Comparison of ENCODE assay signal across 8 cellular contexts in the genomic region with DNA sequence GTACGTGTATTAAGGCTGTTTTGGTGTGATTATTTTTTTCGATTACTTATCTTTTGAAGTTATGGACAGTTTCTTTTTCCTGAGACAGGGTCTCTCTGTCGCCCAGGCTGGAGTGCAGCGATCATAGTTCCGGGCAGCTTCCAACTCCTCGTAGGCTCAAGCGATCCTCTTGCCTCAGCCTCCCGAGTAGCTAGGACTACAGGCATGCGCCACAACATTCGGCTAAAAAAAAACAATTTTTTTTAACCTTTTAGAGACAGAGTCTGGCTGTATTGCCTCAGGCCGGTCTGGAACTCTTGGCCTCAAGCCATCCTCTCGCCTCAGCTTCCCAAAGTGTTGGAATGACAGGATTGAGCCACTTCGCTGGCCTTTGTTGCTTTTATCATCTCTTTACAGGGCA. TPM values are rescaled to one million over a fixed set of nuclear protein-coding genes. Genes with fewer than 3 reads are reported as not detected.
DNase-seq lines count a peak whose midpoint lies in the region; FAIRE-seq and TF ChIP-seq lines count a peak whose summit lies in the region.

No MANE protein-coding gene starts in this region.

- peaks cover 21% of the 10 kb centered on the region for H3K4me1 ChIP-seq in DOHH2 (ENCODE audit: control insufficient read depth, low read length)
- peaks cover 34% of the 10 kb centered on the region for H3K4me1 ChIP-seq in KMS-11 (ENCODE audit: low read depth, poor library complexity, severe bottlenecking)
- peaks cover 11% of the 10 kb centered on the region for H3K4me1 ChIP-seq in adipocyte (ENCODE audit: control insufficient read depth, insufficient read depth, low read length)
- peaks cover 9% of the 10 kb centered on the region for H3K4me1 ChIP-seq in keratinocyte (ENCODE audit: control insufficient read depth, extremely low read depth, insufficient read depth, low read length)
- H3K4me1 ChIP-seq in testis = peaks cover 10% of the 10 kb centered on the region

- H4K20me1 ChIP-seq in DOHH2 (ENCODE audit: control insufficient read depth, insufficient read depth, low read depth, low read length) (no peaks in the 10 kb centered on the region), KMS-11 (ENCODE audit: insufficient read depth) (no peaks in the 10 kb centered on the region), keratinocyte (ENCODE audit: control insufficient read depth, extremely low read depth, insufficient read depth, low read length) (no peaks in the 10 kb centered on the region)

- H3K9ac ChIP-seq in KMS-11 (peak overlapping the region; percentile 88), adipocyte (ENCODE audit: low read length) (peak overlapping the region; percentile 91), keratinocyte (ENCODE audit: control insufficient read depth, extremely low read depth, insufficient read depth, low read length) (peak overlapping the region; percentile 96)

- FAIRE-seq in keratinocyte (lab: Jason Lieb, UNC) = no peak

- H3K27ac ChIP-seq in DOHH2 (ENCODE audit: low read depth, low read length) = no peak overlapping the region
- H3K27ac ChIP-seq in KMS-11 = peak overlapping the region; percentile 78
- H3K27ac ChIP-seq in keratinocyte (ENCODE audit: control insufficient read depth, insufficient read depth, low read length) = peak overlapping the region; percentile 96
- peak overlapping the region; percentile 94 to 95 for H3K27ac ChIP-seq in testis

- TF ChIP-seq CTCF in DOHH2 (IDR thresholded peaks at IDR 0.05; ENCODE audit: low read depth, low read length, poor library complexity, severe bottlenecking) (no peak), KMS-11 (conservative IDR thresholded peaks at IDR 0.05; ENCODE audit: low read depth, low read length) (no peak), keratinocyte (optimal IDR thresholded peaks at IDR 0.05 in 1 of 3, IDR thresholded peaks at IDR 0.05 in 1 of 3, conservative IDR thresholded peaks at IDR 0.05 in 1 of 3; ENCODE audit: extremely low read depth in 1 of 3, insufficient read depth in 2 of 3, low read length in 3 of 3) (no peak), testis (IDR thresholded peaks at IDR 0.05) (no peak)

- intact Hi-C loops in testis (cut with DNase I; ENCODE audit: low total_unique reads) = no loop called here

- peaks cover 42% of the 10 kb centered on the region for H3K36me3 ChIP-seq in DOHH2 (ENCODE audit: control insufficient read depth, low read length)
- H3K36me3 ChIP-seq in KMS-11 (ENCODE audit: insufficient read depth) = no peaks in the 10 kb centered on the region
- peaks cover 11% of the 10 kb centered on the region for H3K36me3 ChIP-seq in adipocyte (ENCODE audit: control insufficient read depth, insufficient read depth, low read length, severe bottlenecking)
- no peaks in the 10 kb centered on the region for H3K36me3 ChIP-seq in keratinocyte (ENCODE audit: control insufficient read depth in 2 of 2, extremely low read depth in 1 of 2, insufficient read depth in 2 of 2, low read length in 2 of 2)
- no peaks in the 10 kb centered on the region for H3K36me3 ChIP-seq in testis (ENCODE audit: low read depth, missing control alignments)

- peak overlapping the region; percentile 91 for H3K4me2 ChIP-seq in DOHH2 (ENCODE audit: low read length)
- H3K4me2 ChIP-seq in KMS-11 = peak overlapping the region; percentile 98
- peak overlapping the region; percentile 97 for H3K4me2 ChIP-seq in keratinocyte (ENCODE audit: control insufficient read depth, extremely low read depth, insufficient read depth, low read depth, low read length)

- H3K9me3 ChIP-seq in DOHH2 (ENCODE audit: control insufficient read depth, insufficient read depth, low read length) = no peaks in the 10 kb centered on the region
- no peaks in the 10 kb centered on the region for H3K9me3 ChIP-seq in adipocyte (ENCODE audit: control insufficient read depth, low read length)
- no peaks in the 10 kb centered on the region for H3K9me3 ChIP-seq in keratinocyte (ENCODE audit: control insufficient read depth, low read depth, low read length)
- H3K9me3 ChIP-seq in testis = no peaks in the 10 kb centered on the region

- no peaks in the 10 kb centered on the region for H3K27me3 ChIP-seq in DOHH2 (ENCODE audit: control insufficient read depth, low read length)
- no peaks in the 10 kb centered on the region for H3K27me3 ChIP-seq in KMS-11 (ENCODE audit: insufficient read depth, low read depth)
- no peaks in the 10 kb centered on the region for H3K27me3 ChIP-seq in adipocyte (replicated peaks; ENCODE audit: control insufficient read depth, insufficient read depth, low read length)
- H3K27me3 ChIP-seq in keratinocyte (ENCODE audit: control insufficient read depth, extremely low read depth, insufficient read depth, low read length) = no peaks in the 10 kb centered on the region
- H3K27me3 ChIP-seq in testis = no peaks in the 10 kb centered on the region

- H3K4me3 ChIP-seq in DOHH2 (ENCODE audit: low read length) (peak overlapping the region; percentile 83), KMS-11 (IDR thresholded peaks at IDR 0.05; ENCODE audit: insufficient read depth, low read depth, low read length) (peak overlapping the region; percentile 84), adipocyte (ENCODE audit: low read length) (peak overlapping the region; percentile 95), keratinocyte (ENCODE audit: control insufficient read depth in 2 of 3, extremely low read depth in 1 of 3, insufficient read depth in 2 of 3, low read depth in 1 of 3, low read length in 3 of 3) (peak overlapping the region; percentile 70 to 99 (median 94)), testis (peak overlapping the region; percentile 76 to 84)

- H2AFZ ChIP-seq in KMS-11 (ENCODE audit: low read depth) = peak overlapping the region; percentile 87; the same call in 1 of the 2 replicates
- H2AFZ ChIP-seq in keratinocyte (ENCODE audit: control insufficient read depth, low read length) = peak overlapping the region; percentile 98

- no peaks in the 10 kb centered on the region for H3K9me1 ChIP-seq in keratinocyte (ENCODE audit: control insufficient read depth, extremely low read depth, insufficient read depth, low read length)

- dilution Hi-C loops in keratinocyte (cut with MboI; ENCODE audit: extremely low pct_ligation_motif_present, low sequenced_read_pairs) = no loop called here

- TF ChIP-seq POLR2A in testis (IDR thresholded peaks at IDR 0.05) = no peak

- DNase-seq in adipocyte (ENCODE audit: low read depth) = peak; percentile 74
- DNase-seq in keratinocyte (ENCODE audit: low read depth, low spot score) = no peak
- DNase-seq in testis = peak; percentile 33
- no peak for DNase-seq in DMS153 treated with DMSO at 0.1 percent for 48 hours (lab: John Stamatoyannopoulos, UW; ENCODE audit: unreplicated experiment)
- DNase-seq in T1000 (lab: John Stamatoyannopoulos, UW) = no peak
- no peak for DNase-seq in activated CD4-positive, CD25-positive, alpha-beta regulatory T cell (lab: John Stamatoyannopoulos, UW)

- no peaks in the 10 kb centered on the region for H3F3A ChIP-seq in DOHH2 (ENCODE audit: control insufficient read depth, insufficient read depth)

- H3K79me2 ChIP-seq in DOHH2 (ENCODE audit: control insufficient read depth, low read length) (peaks cover 57% of the 10 kb centered on the region), KMS-11 (ENCODE audit: insufficient read depth, low read depth) (peaks cover 37% of the 10 kb centered on the region), keratinocyte (ENCODE audit: control insufficient read depth, insufficient read depth, low read length) (peaks cover 44% of the 10 kb centered on the region)

- WGBS in testis, 2 donors = 15 to 18% methylated on average over 13 of the region's 13 CpGs

- H3K9me2 ChIP-seq in DOHH2 (replicated peaks; ENCODE audit: control insufficient read depth, low read length) = no peaks in the 10 kb centered on the region

RNA-seq across cellular contexts. Expression of a gene that starts 0.9 kb away (rescaled TPM):
- polyA plus RNA-seq in keratinocyte (40.8 to 91.2 TPM (median 44.9 TPM) in 3 replicates), testis (ENCODE audit: insufficient read depth, low read depth, low replicate concordance) (38.2 TPM)
- polyA plus RNA-seq in keratinocyte (2011; ENCODE audit: low read depth) = 51.2 TPM
- 35.9 and 70.6 TPM in 2 replicates for polyA plus RNA-seq in keratinocyte (2011; cell fraction: cytosol; rRNA removed)
- 37.0 and 53.0 TPM in 2 replicates for polyA plus RNA-seq in keratinocyte (2011; cell fraction: nucleus; rRNA removed)
- polyA plus RNA-seq in keratinocyte (2012; ENCODE audit: low replicate concordance) = 31.4 and 45.8 TPM in 2 replicates
- 4.8 to 39.7 TPM (median 15.5 TPM) in 3 replicates for polyA minus RNA-seq in keratinocyte
- 15.3 TPM for polyA minus RNA-seq in keratinocyte (2011; cell fraction: cytosol; rRNA and poly(A)+ RNA removed)
- 9.8 and 19.2 TPM in 2 replicates for polyA minus RNA-seq in keratinocyte (2011; cell fraction: nucleus; rRNA and poly(A)+ RNA removed)
- total RNA-seq in testis = 10 to 100 TPM; 34.5 to 46.3 TPM

RNA-seq across cellular contexts. Expression of a gene that starts 29.2 kb away (rescaled TPM):
- polyA plus RNA-seq in keratinocyte = 19.3 to 27.7 TPM (median 24.1 TPM) in 3 replicates
- 4.9 TPM for polyA plus RNA-seq in keratinocyte (2011; ENCODE audit: low read depth)
- 12.9 and 20.7 TPM in 2 replicates for polyA plus RNA-seq in keratinocyte (2011; cell fraction: cytosol; rRNA removed)
- polyA plus RNA-seq in keratinocyte (2011; cell fraction: nucleus; rRNA removed) = 26.7 and 28.8 TPM in 2 replicates
- 7.9 and 11.2 TPM in 2 replicates for polyA plus RNA-seq in keratinocyte (2012; ENCODE audit: low replicate concordance)
- polyA minus RNA-seq in keratinocyte = 7.7 to 25.8 TPM (median 22.1 TPM) in 3 replicates
- 11.9 TPM for polyA minus RNA-seq in keratinocyte (2011; cell fraction: cytosol; rRNA and poly(A)+ RNA removed)
- 16.7 and 25.5 TPM in 2 replicates for polyA minus RNA-seq in keratinocyte (2011; cell fraction: nucleus; rRNA and poly(A)+ RNA removed)
- 10 to 100 TPM; 25.0 to 27.4 TPM for total RNA-seq in testis
- polyA plus RNA-seq in testis (ENCODE audit: insufficient read depth, low read depth, low replicate concordance) = 16.7 TPM

Comparison
In these comparisons a context has a peak if more than half of its experiments do, and no peak if none do; other contexts are left out.
1. DNase-seq: peak in adipocyte (single experiment) and testis (single experiment); none in keratinocyte (single experiment), DMS153 treated with DMSO at 0.1 percent for 48 hours (single experiment), T1000 (single experiment) and activated CD4-positive, CD25-positive, alpha-beta regulatory T cell (0 of 4).
2. Peak in every context shown above with its lines, with median percentiles within 50 percentile points of each other: H3K4me2 ChIP-seq, H3K4me3 ChIP-seq and H3K9ac ChIP-seq.